Comparison of ENCODE assay signal across 11 cellular contexts in the genomic region with DNA sequence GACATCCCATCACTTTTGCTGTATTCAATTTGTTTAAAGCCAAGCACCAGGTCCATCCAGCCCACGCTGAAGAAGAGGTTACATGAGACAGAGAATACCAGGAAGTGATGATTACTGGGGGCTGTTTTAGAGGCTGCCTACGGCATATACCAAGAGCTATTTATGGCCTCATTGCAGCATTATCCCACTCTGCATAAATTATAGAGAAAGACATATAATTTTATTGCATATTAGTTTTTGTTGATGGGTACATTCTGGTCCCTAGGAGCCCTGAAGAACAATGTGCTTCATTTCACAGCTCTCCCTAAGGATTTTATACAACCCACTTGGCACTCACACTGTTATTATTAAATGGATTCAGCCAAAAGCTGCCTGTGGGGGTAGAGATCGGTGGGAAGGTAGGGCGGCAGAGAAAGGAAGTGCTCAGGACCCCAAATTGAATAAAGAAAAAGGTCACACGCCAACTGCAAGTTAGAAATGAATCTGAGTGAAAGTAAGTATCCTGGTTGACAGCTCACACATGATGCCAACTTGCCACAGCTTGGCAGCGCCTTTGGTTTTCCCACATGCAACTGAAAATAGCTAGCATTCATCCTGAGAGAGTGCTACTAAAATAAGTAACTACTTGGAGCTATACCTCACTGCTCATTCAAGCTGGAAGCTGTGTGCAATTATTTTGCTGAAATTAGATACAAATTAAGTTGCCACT.
DNase-seq lines count a peak whose midpoint lies in the region; ATAC-seq lines count a peak whose summit lies in the region.
"Had no signal": no experiment of that assay in that cellular context is flagged by ENCODE, and none has a peak within 500 bp of the region (broad histone marks: within the 10 kb centered on the region; RNA-seq: fewer than 3 reads in every experiment).

No MANE protein-coding gene starts in this region.

- H3K27ac ChIP-seq in SJSA1 (peak overlapping the region; percentile 95), rectal smooth muscle tissue (ENCODE audit: low read depth, low read length) (peak overlapping the region; percentile 99)

- in situ Hi-C loops in G401 (cut with HindIII; ENCODE audit: low sequenced_read_pairs) = no loop called here

- H3K4me1 ChIP-seq in SJSA1 (replicated peaks) = peaks cover 65% of the 10 kb centered on the region
- peaks cover 48% of the 10 kb centered on the region for H3K4me1 ChIP-seq in rectal smooth muscle tissue (ENCODE audit: control insufficient read depth, insufficient read depth, low read length)

- H3K36me3 ChIP-seq in SJSA1 = no peaks in the 10 kb centered on the region
- H3K36me3 ChIP-seq in rectal smooth muscle tissue (ENCODE audit: control insufficient read depth, insufficient read depth, low read length) = no peaks in the 10 kb centered on the region

- H3K9me3 ChIP-seq in SJSA1 (replicated peaks) = no peaks in the 10 kb centered on the region

- no peak overlapping the region for H3K9ac ChIP-seq in rectal smooth muscle tissue (ENCODE audit: low read length)

- DNase-seq in G401 (ENCODE audit: low spot score) (peak; percentile 84), SJSA1 (ENCODE audit: low read depth in 1 of 2, low spot score in 2 of 2) (no peak), glomerular visceral epithelial cell (ENCODE audit: extremely low spot score) (peak; percentile 15), NCI-H774 (lab: John Stamatoyannopoulos, UW) (no peak), RPMI8226 (no peak)
- DNase-seq: activated effector memory CD4-positive, alpha-beta T cell treated with anti-CD3 and anti-CD28 coated beads, Interleukin-2, amount 50 U/mL, for 16 hours; CD8-positive, alpha-beta T cell; small intestine had no signal

- H3K4me3 ChIP-seq in SJSA1 (no peak overlapping the region), rectal smooth muscle tissue (ENCODE audit: low read length) (no peak overlapping the region)

- ATAC-seq in HG03442 (IDR thresholded peaks at IDR 0.05; ENCODE audit: unreplicated experiment) = no peak
- no peak for ATAC-seq in GM21390 (IDR thresholded peaks at IDR 0.05; ENCODE audit: unreplicated experiment)
- ATAC-seq: CD8-positive, alpha-beta T cell had no signal

- H3K27me3 ChIP-seq in SJSA1 (replicated peaks) (no peaks in the 10 kb centered on the region), rectal smooth muscle tissue (ENCODE audit: control insufficient read depth, insufficient read depth, low read length) (no peaks in the 10 kb centered on the region)

Comparison
In these comparisons a context has a peak if more than half of its experiments do, and no peak if none do; other contexts are left out.
1. DNase-seq: peak in G401 (single experiment) and glomerular visceral epithelial cell (single experiment); none in SJSA1 (0 of 2), NCI-H774 (single experiment) and RPMI8226 (single experiment).